1 cellular context compared by ENCODE assay signal in the genomic region with DNA sequence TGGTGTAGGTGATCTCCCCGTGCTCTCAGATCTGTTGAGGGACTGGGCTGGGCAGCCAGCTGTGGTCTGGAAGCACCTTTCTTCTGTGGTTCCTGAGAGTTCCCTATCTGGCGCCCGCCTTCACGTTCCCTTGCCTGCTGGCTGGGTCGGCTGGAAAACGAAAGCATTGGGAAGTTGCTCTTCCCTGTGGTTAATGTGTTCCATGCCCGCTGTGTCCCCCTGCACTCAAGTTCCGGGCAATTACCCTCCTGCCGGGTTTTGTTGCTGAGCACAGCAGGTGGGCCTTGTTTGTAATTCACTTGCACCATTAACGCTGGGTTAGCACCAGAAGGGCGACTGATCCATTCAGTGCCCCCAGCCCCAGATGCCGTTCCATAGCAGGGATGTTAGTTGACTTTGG.
TF ChIP-seq lines count a peak whose summit lies in the region.

No MANE protein-coding gene starts in this region.

TF ChIP-seq in WTC11, 78 proteins besides CTCF, POLR2A, EP300 and RAD21 (continued from another document and continues in another):
- TF ChIP-seq, protein P1, sequence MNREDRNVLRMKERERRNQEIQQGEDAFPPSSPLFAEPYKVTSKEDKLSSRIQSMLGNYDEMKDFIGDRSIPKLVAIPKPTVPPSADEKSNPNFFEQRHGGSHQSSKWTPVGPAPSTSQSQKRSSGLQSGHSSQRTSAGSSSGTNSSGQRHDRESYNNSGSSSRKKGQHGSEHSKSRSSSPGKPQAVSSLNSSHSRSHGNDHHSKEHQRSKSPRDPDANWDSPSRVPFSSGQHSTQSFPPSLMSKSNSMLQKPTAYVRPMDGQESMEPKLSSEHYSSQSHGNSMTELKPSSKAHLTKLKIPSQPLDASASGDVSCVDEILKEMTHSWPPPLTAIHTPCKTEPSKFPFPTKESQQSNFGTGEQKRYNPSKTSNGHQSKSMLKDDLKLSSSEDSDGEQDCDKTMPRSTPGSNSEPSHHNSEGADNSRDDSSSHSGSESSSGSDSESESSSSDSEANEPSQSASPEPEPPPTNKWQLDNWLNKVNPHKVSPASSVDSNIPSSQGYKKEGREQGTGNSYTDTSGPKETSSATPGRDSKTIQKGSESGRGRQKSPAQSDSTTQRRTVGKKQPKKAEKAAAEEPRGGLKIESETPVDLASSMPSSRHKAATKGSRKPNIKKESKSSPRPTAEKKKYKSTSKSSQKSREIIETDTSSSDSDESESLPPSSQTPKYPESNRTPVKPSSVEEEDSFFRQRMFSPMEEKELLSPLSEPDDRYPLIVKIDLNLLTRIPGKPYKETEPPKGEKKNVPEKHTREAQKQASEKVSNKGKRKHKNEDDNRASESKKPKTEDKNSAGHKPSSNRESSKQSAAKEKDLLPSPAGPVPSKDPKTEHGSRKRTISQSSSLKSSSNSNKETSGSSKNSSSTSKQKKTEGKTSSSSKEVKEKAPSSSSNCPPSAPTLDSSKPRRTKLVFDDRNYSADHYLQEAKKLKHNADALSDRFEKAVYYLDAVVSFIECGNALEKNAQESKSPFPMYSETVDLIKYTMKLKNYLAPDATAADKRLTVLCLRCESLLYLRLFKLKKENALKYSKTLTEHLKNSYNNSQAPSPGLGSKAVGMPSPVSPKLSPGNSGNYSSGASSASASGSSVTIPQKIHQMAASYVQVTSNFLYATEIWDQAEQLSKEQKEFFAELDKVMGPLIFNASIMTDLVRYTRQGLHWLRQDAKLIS (CRISPR knock-in tag; IDR thresholded peaks at IDR 0.05; ENCODE audit: borderline replicate concordance): no peak
- no peak for TF ChIP-seq GABPB1 (CRISPR knock-in tag; IDR thresholded peaks at IDR 0.05)
- peak; percentile 99 for TF ChIP-seq ZNF423 (CRISPR knock-in tag; IDR thresholded peaks at IDR 0.05)
- peak; percentile 81 for TF ChIP-seq SP1 (CRISPR knock-in tag; conservative IDR thresholded peaks at IDR 0.05)
- TF ChIP-seq NFATC4 (CRISPR knock-in tag; IDR thresholded peaks at IDR 0.05): no peak
- TF ChIP-seq, protein P2, sequence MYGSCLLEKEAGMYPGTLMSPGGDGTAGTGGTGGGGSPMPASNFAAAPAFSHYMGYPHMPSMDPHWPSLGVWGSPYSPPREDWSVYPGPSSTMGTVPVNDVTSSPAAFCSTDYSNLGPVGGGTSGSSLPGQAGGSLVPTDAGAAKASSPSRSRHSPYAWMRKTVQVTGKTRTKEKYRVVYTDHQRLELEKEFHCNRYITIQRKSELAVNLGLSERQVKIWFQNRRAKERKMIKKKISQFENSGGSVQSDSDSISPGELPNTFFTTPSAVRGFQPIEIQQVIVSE (CRISPR knock-in tag; IDR thresholded peaks at IDR 0.05; ENCODE audit: borderline replicate concordance): no peak
- TF ChIP-seq, protein P3, sequence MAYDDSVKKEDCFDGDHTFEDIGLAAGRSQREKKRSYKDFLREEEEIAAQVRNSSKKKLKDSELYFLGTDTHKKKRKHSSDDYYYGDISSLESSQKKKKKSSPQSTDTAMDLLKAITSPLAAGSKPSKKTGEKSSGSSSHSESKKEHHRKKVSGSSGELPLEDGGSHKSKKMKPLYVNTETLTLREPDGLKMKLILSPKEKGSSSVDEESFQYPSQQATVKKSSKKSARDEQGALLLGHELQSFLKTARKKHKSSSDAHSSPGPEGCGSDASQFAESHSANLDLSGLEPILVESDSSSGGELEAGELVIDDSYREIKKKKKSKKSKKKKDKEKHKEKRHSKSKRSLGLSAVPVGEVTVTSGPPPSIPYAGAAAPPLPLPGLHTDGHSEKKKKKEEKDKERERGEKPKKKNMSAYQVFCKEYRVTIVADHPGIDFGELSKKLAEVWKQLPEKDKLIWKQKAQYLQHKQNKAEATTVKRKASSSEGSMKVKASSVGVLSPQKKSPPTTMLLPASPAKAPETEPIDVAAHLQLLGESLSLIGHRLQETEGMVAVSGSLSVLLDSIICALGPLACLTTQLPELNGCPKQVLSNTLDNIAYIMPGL (CRISPR knock-in tag; IDR thresholded peaks at IDR 0.05): no peak
- TF ChIP-seq TEAD1 (CRISPR knock-in tag; IDR thresholded peaks at IDR 0.05): peak; percentile 96
- TF ChIP-seq, protein P4, sequence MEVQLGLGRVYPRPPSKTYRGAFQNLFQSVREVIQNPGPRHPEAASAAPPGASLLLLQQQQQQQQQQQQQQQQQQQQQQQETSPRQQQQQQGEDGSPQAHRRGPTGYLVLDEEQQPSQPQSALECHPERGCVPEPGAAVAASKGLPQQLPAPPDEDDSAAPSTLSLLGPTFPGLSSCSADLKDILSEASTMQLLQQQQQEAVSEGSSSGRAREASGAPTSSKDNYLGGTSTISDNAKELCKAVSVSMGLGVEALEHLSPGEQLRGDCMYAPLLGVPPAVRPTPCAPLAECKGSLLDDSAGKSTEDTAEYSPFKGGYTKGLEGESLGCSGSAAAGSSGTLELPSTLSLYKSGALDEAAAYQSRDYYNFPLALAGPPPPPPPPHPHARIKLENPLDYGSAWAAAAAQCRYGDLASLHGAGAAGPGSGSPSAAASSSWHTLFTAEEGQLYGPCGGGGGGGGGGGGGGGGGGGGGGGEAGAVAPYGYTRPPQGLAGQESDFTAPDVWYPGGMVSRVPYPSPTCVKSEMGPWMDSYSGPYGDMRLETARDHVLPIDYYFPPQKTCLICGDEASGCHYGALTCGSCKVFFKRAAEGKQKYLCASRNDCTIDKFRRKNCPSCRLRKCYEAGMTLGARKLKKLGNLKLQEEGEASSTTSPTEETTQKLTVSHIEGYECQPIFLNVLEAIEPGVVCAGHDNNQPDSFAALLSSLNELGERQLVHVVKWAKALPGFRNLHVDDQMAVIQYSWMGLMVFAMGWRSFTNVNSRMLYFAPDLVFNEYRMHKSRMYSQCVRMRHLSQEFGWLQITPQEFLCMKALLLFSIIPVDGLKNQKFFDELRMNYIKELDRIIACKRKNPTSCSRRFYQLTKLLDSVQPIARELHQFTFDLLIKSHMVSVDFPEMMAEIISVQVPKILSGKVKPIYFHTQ (CRISPR knock-in tag; IDR thresholded peaks at IDR 0.05): peak; percentile 86; the same call in 1 of the 2 replicates
- TF ChIP-seq, protein P5, sequence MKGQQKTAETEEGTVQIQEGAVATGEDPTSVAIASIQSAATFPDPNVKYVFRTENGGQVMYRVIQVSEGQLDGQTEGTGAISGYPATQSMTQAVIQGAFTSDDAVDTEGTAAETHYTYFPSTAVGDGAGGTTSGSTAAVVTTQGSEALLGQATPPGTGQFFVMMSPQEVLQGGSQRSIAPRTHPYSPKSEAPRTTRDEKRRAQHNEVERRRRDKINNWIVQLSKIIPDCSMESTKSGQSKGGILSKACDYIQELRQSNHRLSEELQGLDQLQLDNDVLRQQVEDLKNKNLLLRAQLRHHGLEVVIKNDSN (CRISPR knock-in tag; IDR thresholded peaks at IDR 0.05): no peak
- TF ChIP-seq, protein P6, sequence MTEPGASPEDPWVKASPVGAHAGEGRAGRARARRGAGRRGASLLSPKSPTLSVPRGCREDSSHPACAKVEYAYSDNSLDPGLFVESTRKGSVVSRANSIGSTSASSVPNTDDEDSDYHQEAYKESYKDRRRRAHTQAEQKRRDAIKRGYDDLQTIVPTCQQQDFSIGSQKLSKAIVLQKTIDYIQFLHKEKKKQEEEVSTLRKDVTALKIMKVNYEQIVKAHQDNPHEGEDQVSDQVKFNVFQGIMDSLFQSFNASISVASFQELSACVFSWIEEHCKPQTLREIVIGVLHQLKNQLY (CRISPR knock-in tag; IDR thresholded peaks at IDR 0.05): no peak
- TF ChIP-seq, protein P7, sequence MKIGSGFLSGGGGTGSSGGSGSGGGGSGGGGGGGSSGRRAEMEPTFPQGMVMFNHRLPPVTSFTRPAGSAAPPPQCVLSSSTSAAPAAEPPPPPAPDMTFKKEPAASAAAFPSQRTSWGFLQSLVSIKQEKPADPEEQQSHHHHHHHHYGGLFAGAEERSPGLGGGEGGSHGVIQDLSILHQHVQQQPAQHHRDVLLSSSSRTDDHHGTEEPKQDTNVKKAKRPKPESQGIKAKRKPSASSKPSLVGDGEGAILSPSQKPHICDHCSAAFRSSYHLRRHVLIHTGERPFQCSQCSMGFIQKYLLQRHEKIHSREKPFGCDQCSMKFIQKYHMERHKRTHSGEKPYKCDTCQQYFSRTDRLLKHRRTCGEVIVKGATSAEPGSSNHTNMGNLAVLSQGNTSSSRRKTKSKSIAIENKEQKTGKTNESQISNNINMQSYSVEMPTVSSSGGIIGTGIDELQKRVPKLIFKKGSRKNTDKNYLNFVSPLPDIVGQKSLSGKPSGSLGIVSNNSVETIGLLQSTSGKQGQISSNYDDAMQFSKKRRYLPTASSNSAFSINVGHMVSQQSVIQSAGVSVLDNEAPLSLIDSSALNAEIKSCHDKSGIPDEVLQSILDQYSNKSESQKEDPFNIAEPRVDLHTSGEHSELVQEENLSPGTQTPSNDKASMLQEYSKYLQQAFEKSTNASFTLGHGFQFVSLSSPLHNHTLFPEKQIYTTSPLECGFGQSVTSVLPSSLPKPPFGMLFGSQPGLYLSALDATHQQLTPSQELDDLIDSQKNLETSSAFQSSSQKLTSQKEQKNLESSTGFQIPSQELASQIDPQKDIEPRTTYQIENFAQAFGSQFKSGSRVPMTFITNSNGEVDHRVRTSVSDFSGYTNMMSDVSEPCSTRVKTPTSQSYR (CRISPR knock-in tag; IDR thresholded peaks at IDR 0.05): peak; percentile 28; the same call in 1 of the 2 replicates
- TF ChIP-seq PRRX2 (CRISPR knock-in tag; IDR thresholded peaks at IDR 0.05): peak; percentile 59; the same call in 1 of the 2 replicates
- TF ChIP-seq NFE2L1 (CRISPR knock-in tag; IDR thresholded peaks at IDR 0.05): 0 out of 2 replicates have a peak, but pooled peaks have one; percentile 40
- TF ChIP-seq, protein P8, sequence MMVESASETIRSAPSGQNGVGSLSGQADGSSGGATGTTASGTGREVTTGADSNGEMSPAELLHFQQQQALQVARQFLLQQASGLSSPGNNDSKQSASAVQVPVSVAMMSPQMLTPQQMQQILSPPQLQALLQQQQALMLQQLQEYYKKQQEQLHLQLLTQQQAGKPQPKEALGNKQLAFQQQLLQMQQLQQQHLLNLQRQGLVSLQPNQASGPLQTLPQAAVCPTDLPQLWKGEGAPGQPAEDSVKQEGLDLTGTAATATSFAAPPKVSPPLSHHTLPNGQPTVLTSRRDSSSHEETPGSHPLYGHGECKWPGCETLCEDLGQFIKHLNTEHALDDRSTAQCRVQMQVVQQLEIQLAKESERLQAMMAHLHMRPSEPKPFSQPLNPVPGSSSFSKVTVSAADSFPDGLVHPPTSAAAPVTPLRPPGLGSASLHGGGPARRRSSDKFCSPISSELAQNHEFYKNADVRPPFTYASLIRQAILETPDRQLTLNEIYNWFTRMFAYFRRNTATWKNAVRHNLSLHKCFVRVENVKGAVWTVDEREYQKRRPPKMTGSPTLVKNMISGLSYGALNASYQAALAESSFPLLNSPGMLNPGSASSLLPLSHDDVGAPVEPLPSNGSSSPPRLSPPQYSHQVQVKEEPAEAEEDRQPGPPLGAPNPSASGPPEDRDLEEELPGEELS (CRISPR knock-in tag; IDR thresholded peaks at IDR 0.05): peak; percentile 97; the same call in 1 of the 2 replicates
- peak; percentile 62; the same call in 1 of the 2 replicates for TF ChIP-seq ZBTB21 (CRISPR knock-in tag; IDR thresholded peaks at IDR 0.05; ENCODE audit: borderline replicate concordance)
- TF ChIP-seq, protein P9, sequence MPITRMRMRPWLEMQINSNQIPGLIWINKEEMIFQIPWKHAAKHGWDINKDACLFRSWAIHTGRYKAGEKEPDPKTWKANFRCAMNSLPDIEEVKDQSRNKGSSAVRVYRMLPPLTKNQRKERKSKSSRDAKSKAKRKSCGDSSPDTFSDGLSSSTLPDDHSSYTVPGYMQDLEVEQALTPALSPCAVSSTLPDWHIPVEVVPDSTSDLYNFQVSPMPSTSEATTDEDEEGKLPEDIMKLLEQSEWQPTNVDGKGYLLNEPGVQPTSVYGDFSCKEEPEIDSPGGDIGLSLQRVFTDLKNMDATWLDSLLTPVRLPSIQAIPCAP (CRISPR knock-in tag; IDR thresholded peaks at IDR 0.05): peak; percentile 92
- TF ChIP-seq MYBL2 (CRISPR knock-in tag; IDR thresholded peaks at IDR 0.05): no peak
- TF ChIP-seq, protein P10, sequence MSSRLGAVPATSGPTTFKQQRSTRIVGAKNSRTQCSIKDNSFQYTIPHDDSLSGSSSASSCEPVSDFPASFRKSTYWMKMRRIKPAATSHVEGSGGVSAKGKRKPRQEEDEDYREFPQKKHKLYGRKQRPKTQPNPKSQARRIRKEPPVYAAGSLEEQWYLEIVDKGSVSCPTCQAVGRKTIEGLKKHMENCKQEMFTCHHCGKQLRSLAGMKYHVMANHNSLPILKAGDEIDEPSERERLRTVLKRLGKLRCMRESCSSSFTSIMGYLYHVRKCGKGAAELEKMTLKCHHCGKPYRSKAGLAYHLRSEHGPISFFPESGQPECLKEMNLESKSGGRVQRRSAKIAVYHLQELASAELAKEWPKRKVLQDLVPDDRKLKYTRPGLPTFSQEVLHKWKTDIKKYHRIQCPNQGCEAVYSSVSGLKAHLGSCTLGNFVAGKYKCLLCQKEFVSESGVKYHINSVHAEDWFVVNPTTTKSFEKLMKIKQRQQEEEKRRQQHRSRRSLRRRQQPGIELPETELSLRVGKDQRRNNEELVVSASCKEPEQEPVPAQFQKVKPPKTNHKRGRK (CRISPR knock-in tag; IDR thresholded peaks at IDR 0.05; ENCODE audit: borderline replicate concordance): no peak
- TF ChIP-seq, protein P11, sequence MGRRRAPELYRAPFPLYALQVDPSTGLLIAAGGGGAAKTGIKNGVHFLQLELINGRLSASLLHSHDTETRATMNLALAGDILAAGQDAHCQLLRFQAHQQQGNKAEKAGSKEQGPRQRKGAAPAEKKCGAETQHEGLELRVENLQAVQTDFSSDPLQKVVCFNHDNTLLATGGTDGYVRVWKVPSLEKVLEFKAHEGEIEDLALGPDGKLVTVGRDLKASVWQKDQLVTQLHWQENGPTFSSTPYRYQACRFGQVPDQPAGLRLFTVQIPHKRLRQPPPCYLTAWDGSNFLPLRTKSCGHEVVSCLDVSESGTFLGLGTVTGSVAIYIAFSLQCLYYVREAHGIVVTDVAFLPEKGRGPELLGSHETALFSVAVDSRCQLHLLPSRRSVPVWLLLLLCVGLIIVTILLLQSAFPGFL (CRISPR knock-in tag; IDR thresholded peaks at IDR 0.05; ENCODE audit: borderline replicate concordance): no peak
- TF ChIP-seq ZNF121 (CRISPR knock-in tag; IDR thresholded peaks at IDR 0.05): no peak
- TF ChIP-seq ELF4 (CRISPR knock-in tag; IDR thresholded peaks at IDR 0.05; ENCODE audit: low read depth): no peak
- TF ChIP-seq, protein P12, sequence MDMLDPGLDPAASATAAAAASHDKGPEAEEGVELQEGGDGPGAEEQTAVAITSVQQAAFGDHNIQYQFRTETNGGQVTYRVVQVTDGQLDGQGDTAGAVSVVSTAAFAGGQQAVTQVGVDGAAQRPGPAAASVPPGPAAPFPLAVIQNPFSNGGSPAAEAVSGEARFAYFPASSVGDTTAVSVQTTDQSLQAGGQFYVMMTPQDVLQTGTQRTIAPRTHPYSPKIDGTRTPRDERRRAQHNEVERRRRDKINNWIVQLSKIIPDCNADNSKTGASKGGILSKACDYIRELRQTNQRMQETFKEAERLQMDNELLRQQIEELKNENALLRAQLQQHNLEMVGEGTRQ (CRISPR knock-in tag; IDR thresholded peaks at IDR 0.05): no peak; the same call in 1 of the 2 replicates
- no peak for TF ChIP-seq GTF2I (CRISPR knock-in tag; conservative IDR thresholded peaks at IDR 0.05)
- TF ChIP-seq CREB1 (CRISPR knock-in tag; IDR thresholded peaks at IDR 0.05): 0 out of 2 replicates have a peak, but pooled peaks have one; percentile 46
- TF ChIP-seq, protein P13, sequence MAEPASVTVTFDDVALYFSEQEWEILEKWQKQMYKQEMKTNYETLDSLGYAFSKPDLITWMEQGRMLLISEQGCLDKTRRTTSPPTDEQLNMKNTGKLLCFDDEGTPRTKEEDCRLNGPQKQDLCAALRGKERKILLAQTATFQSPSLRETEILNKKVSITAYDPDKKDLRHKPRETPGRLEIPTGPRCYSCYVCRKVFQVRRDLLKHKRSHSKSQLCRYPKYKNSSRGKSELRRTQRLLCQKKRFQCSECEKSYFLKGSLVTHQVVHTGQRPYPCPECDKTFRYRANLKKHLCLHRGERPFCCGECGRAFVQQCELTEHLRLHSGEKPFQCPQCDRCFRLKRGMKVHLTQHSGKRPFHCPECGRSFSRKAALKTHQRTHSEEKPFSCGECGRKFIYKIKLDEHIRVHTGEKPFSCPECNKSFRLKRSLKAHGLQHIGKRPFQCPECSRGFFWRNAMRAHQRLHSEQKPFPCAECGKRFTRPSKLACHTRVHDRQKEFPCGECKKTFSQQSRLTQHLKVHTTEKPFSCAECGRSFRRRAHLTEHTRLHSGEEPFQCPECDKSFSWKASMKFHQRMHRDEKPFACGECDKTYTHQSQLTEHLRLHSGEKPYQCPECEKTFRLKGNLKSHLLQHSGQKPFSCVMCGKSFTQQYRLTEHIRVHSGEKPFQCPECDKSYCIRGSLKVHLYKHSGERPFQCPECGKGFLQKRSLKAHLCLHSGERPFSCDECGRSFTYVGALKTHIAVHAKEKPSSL (CRISPR knock-in tag; conservative IDR thresholded peaks at IDR 0.05): no peak
